ENCODE assay signal across 8 cellular contexts in the genomic region with DNA sequence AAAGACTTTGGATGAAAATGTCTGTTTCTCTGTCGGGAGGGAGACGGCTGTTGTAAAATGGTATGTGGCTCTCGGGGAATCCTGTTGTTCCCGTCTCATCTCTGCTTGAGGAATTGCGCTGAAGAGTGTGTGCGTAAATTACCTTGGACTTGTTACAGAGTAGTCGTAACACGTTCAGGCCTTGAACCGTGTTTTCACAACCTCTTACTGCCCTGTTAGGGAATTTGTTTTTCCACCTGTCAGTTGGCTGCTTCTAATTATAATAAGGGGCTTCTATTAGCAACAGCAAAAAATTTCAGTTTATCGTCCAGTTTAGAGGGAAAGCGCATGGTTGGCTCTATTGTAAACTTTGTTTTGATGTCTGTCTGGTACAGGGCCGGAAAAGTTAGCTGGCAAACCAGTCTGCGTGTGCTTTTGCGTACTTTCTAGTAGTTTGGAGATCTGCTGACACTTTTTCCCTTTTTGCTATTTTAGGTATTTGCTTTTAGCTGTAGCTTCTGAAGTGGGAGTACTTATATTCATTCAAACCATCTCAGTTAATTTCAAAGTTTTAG. TPM values are rescaled to one million over a fixed set of nuclear protein-coding genes. Genes with fewer than 3 reads are reported as not detected.
A peak's percentile ranks its signal among the peaks of the same experiment; 100 is the strongest.
DNase-seq lines count a peak whose midpoint lies in the region; ATAC-seq and TF ChIP-seq lines count a peak whose summit lies in the region.

No MANE protein-coding gene starts in this region.

- H3K9ac ChIP-seq in BLaER1 = peak overlapping the region; percentile 99
- H3K9ac ChIP-seq in rectal smooth muscle tissue (ENCODE audit: low read length) = peak overlapping the region; percentile 99

- H3K36me3 ChIP-seq in BLaER1 (no peaks in the 10 kb centered on the region), KOPT-K1 (ENCODE audit: insufficient read depth, low read length) (no peaks in the 10 kb centered on the region), cardiac muscle cell (peaks cover 3% of the 10 kb centered on the region), rectal smooth muscle tissue (ENCODE audit: control insufficient read depth, insufficient read depth, low read length) (no peaks in the 10 kb centered on the region)

- H3K4me1 Mint-ChIP-seq in activated T-helper 1 cell treated with anti-CD3 and anti-CD28 coated beads, Interleukin-12 subunit alpha, Interleukin-12 subunit beta, Interleukin-2, Interleukin-4 antibody, amounts not matched to agents 30 ng/mL and 10 ng/mL and 1 ng/mL, durations not matched to agents 14 hours and 24 hours and 36 hours (ENCODE audit: low read depth) = peaks cover 47% of the 10 kb centered on the region

- H3K9me3 ChIP-seq in BLaER1 (no peaks in the 10 kb centered on the region; the same call in 1 of the 2 replicates), KOPT-K1 (ENCODE audit: insufficient read depth, low read length, poor library complexity, severe bottlenecking) (no peaks in the 10 kb centered on the region), cardiac muscle cell (ENCODE audit: low read depth) (no peaks in the 10 kb centered on the region)

- DNase-seq in activated T-helper 1 cell treated with anti-CD3 and anti-CD28 coated beads, Interleukin-12 subunit alpha, Interleukin-12 subunit beta, Interleukin-2, Interleukin-4 antibody, amounts not matched to agents 30 ng/mL and 10 ng/mL and 1 ng/mL, durations not matched to agents 14 hours and 24 hours and 36 hours (ENCODE audit: low spot score) = peak; percentile 2
- DNase-seq in cardiac muscle cell (ENCODE audit: low read depth in 1 of 2, low spot score in 1 of 2) (peak in 1 of 2 donors; percentile 69), islet precursor cell (no peak)

- peak overlapping the region; percentile 99 for H3K27ac Mint-ChIP-seq in activated T-helper 1 cell treated with anti-CD3 and anti-CD28 coated beads, Interleukin-12 subunit alpha, Interleukin-12 subunit beta, Interleukin-2, Interleukin-4 antibody, amounts not matched to agents 30 ng/mL and 10 ng/mL and 1 ng/mL, durations not matched to agents 14 hours and 24 hours and 36 hours

- peak overlapping the region; percentile 99 for H3K4me3 Mint-ChIP-seq in activated T-helper 1 cell treated with anti-CD3 and anti-CD28 coated beads, Interleukin-12 subunit alpha, Interleukin-12 subunit beta, Interleukin-2, Interleukin-4 antibody, amounts not matched to agents 30 ng/mL and 10 ng/mL and 1 ng/mL, durations not matched to agents 14 hours and 24 hours and 36 hours

- H3K27me3 ChIP-seq in BLaER1 (no peaks in the 10 kb centered on the region), cardiac muscle cell (no peaks in the 10 kb centered on the region), rectal smooth muscle tissue (ENCODE audit: control insufficient read depth, insufficient read depth, low read length) (no peaks in the 10 kb centered on the region)

- H3K4me2 ChIP-seq in BLaER1 = peak overlapping the region; percentile 85

- ATAC-seq in GM19452 (IDR thresholded peaks at IDR 0.05; ENCODE audit: unreplicated experiment) (peak; percentile 14), HG02938 (IDR thresholded peaks at IDR 0.05; ENCODE audit: unreplicated experiment) (no peak)

- no peak for TF ChIP-seq CTCF in cardiac muscle cell (IDR thresholded peaks at IDR 0.05; ENCODE audit: low read depth, low read length)

- peaks cover 12% of the 10 kb centered on the region for H3K36me3 Mint-ChIP-seq in activated T-helper 1 cell treated with anti-CD3 and anti-CD28 coated beads, Interleukin-12 subunit alpha, Interleukin-12 subunit beta, Interleukin-2, Interleukin-4 antibody, amounts not matched to agents 30 ng/mL and 10 ng/mL and 1 ng/mL, durations not matched to agents 14 hours and 24 hours and 36 hours (ENCODE audit: low read depth)

- peaks cover 51% of the 10 kb centered on the region for H4K20me1 ChIP-seq in BLaER1

- H3K27ac ChIP-seq in BLaER1 = peak overlapping the region; percentile 100
- peak overlapping the region; percentile 97 for H3K27ac ChIP-seq in KOPT-K1 (ENCODE audit: low read depth, low read length, poor library complexity, severe bottlenecking)
- H3K27ac ChIP-seq in cardiac muscle cell = peak overlapping the region; percentile 100
- H3K27ac ChIP-seq in rectal smooth muscle tissue (ENCODE audit: low read depth, low read length) = peak overlapping the region; percentile 100

- H3K4me1 ChIP-seq in BLaER1 = peaks cover 45% of the 10 kb centered on the region
- H3K4me1 ChIP-seq in cardiac muscle cell (ENCODE audit: low read depth) = peaks cover 20% of the 10 kb centered on the region
- peaks cover 18% of the 10 kb centered on the region for H3K4me1 ChIP-seq in rectal smooth muscle tissue (ENCODE audit: control insufficient read depth, insufficient read depth, low read length)

- intact Hi-C loops in activated T-helper 1 cell treated with anti-CD3 and anti-CD28 coated beads, Interleukin-12 subunit alpha, Interleukin-12 subunit beta, Interleukin-2, Interleukin-4 antibody, amounts not matched to agents 30 ng/mL and 10 ng/mL and 1 ng/mL, durations not matched to agents 14 hours and 24 hours and 36 hours (cut with micrococcal nuclease) = loop anchor here (1.0 to 5.0 kb wide), 11 partner anchors 71 to 1891 kb away; a partner anchor contains a TSS

- no peaks in the 10 kb centered on the region for H3K27me3 Mint-ChIP-seq in activated T-helper 1 cell treated with anti-CD3 and anti-CD28 coated beads, Interleukin-12 subunit alpha, Interleukin-12 subunit beta, Interleukin-2, Interleukin-4 antibody, amounts not matched to agents 30 ng/mL and 10 ng/mL and 1 ng/mL, durations not matched to agents 14 hours and 24 hours and 36 hours (ENCODE audit: insufficient read depth)

- H3K4me3 ChIP-seq in BLaER1 (peak overlapping the region; percentile 96), cardiac muscle cell (peak overlapping the region; percentile 100), rectal smooth muscle tissue (ENCODE audit: low read length) (peak overlapping the region; percentile 79)

- H3K9me3 Mint-ChIP-seq in activated T-helper 1 cell treated with anti-CD3 and anti-CD28 coated beads, Interleukin-12 subunit alpha, Interleukin-12 subunit beta, Interleukin-2, Interleukin-4 antibody, amounts not matched to agents 30 ng/mL and 10 ng/mL and 1 ng/mL, durations not matched to agents 14 hours and 24 hours and 36 hours = peaks cover 4% of the 10 kb centered on the region

RNA-seq across cellular contexts. Expression of a gene that starts 1.5 kb away (rescaled TPM):
- total RNA-seq in activated T-helper 1 cell treated with anti-CD3 and anti-CD28 coated beads, Interleukin-12 subunit alpha, Interleukin-12 subunit beta, Interleukin-2, Interleukin-4 antibody, amounts not matched to agents 30 ng/mL and 10 ng/mL and 1 ng/mL, durations not matched to agents 14 hours and 24 hours and 36 hours = 37.7 and 38.8 TPM in 2 replicates
- total RNA-seq in cardiac muscle cell = 134 and 179 TPM in 2 replicates
- 56.6 and 106 TPM in 2 replicates for polyA plus RNA-seq in cardiac muscle cell
